Comparison of ENCODE assay signal across 25 cellular contexts in the genomic region with DNA sequence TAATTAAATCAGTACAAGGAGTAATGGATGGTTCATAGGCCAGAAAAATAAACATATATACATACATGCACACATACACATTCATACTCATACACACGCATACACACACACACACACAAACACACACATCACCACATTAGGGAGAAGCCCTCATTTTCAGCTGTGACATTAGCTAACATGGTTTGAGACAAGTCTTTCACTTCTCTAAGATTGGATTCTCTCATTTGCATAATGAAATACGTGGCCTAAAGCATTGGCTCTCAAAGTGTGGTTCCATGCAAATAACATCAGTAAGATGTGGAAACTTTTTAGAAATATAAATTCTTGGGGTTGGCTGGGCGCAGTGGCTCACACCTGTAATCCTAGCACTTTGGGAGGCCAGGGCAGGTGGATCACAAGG.
DNase-seq lines count a peak whose midpoint lies in the region; ATAC-seq, FAIRE-seq and TF ChIP-seq lines count a peak whose summit lies in the region.
"Had no signal": no experiment of that assay in that cellular context is flagged by ENCODE, and none has a peak within 500 bp of the region (broad histone marks: within the 10 kb centered on the region; RNA-seq: fewer than 3 reads in every experiment).

No MANE protein-coding gene starts in this region.

- H4K20me1 ChIP-seq in Karpas-422 (ENCODE audit: insufficient read depth, low read depth, low read length) (no peaks in the 10 kb centered on the region), GM12878 (ENCODE audit: control insufficient read depth, insufficient read depth) (no peaks in the 10 kb centered on the region)
- H4K20me1 ChIP-seq: BLaER1 had no signal

- no peak for TF ChIP-seq RAD21 in GM12878 (IDR thresholded peaks at IDR 0.05; ENCODE audit: insufficient read depth, low read depth, low read length)

- POLR2A ChIA-PET in GM12878 (lab: Charles Lee) = no interaction called here

- DNase-seq in Karpas-422 (peak; percentile 42), GM12878 (ENCODE audit: low read depth, low spot score) (no peak), mucosa of gallbladder (ENCODE audit: low spot score) (no peak), heart right ventricle (no peak), iPS-NIHi11 (ENCODE audit: low spot score) (no peak)
- DNase-seq: 8988T; ACHN; BE2C; C1 segment of cervical spinal cord; CD4-positive, alpha-beta memory T cell; CD4-positive, CD25-positive, alpha-beta regulatory T cell; CD8-positive, alpha-beta memory T cell; COR-L47; DMS 273 treated with DMSO at 0.1 percent for 48 hours; DMS153; DMS53; DMS79; DND-41; EL; GDM1 had no signal

- 0 out of 2 replicates have a peak, but pooled peaks cover 3% of the 10 kb centered on the region for H3K9me3 ChIP-seq in Karpas-422 (ENCODE audit: low read length)
- H3K9me3 ChIP-seq in GM12878 (replicated peaks; ENCODE audit: control insufficient read depth, insufficient read depth, low read length) = no peaks in the 10 kb centered on the region
- H3K9me3 ChIP-seq in heart right ventricle = no peaks in the 10 kb centered on the region
- H3K9me3 ChIP-seq: BE2C, BLaER1 had no signal

- WGBS in GM12878 (ENCODE audit: insufficient coverage, insufficient replicate concordance, low lambda C conversion rate, missing lambda C conversion rate) = 21% methylated on average over 3 of the region's 3 CpGs
- WGBS in heart right ventricle, 2 donors = 87 to 90% methylated on average over 3 of the region's 3 CpGs

- FAIRE-seq in GM12878 (lab: Jason Lieb, UNC) = no peak
- FAIRE-seq: A204.1, GM12891, GM18507 had no signal

- no peak for TF ChIP-seq POLR2A in GM12878 (IDR thresholded peaks at IDR 0.05; ENCODE audit: low read depth, low read length)

- H3K9ac ChIP-seq in Karpas-422 (ENCODE audit: low read length) = no peak overlapping the region
- no peak overlapping the region for H3K9ac ChIP-seq in GM12878 (ENCODE audit: control insufficient read depth, insufficient read depth, low read length)
- H3K9ac ChIP-seq: BLaER1 had no signal

- peaks cover 3% of the 10 kb centered on the region; the same call in 1 of the 2 replicates for H3K9me2 ChIP-seq in Karpas-422 (replicated peaks; ENCODE audit: insufficient read depth, low read length)

- H3K4me2 ChIP-seq in Karpas-422 (ENCODE audit: low read depth, low read length, poor library complexity, severe bottlenecking) = no peak overlapping the region
- no peak overlapping the region for H3K4me2 ChIP-seq in GM12878 (ENCODE audit: control insufficient read depth, insufficient read depth)
- H3K4me2 ChIP-seq: BLaER1 had no signal

- CTCF ChIA-PET in GM12878 (lab: Yijun Ruan, JAX) = interaction anchor here (0.6 kb wide), 1 partner anchor 22 kb away, joined by 3 read pairs; no protein-coding TSS in a partner anchor

- peaks cover 4% of the 10 kb centered on the region for H3K4me1 ChIP-seq in Karpas-422 (ENCODE audit: low read length)
- H3K4me1 ChIP-seq in GM12878 (ENCODE audit: control insufficient read depth, insufficient read depth, low read length) = no peaks in the 10 kb centered on the region
- no peaks in the 10 kb centered on the region for H3K4me1 ChIP-seq in heart right ventricle
- H3K4me1 ChIP-seq: BE2C, BLaER1 had no signal

- H3K27me3 ChIP-seq in Karpas-422 (ENCODE audit: low read length) (no peaks in the 10 kb centered on the region), GM12878 (replicated peaks in 1 of 2; ENCODE audit: control insufficient read depth in 2 of 2, insufficient read depth in 2 of 2, low read length in 1 of 2) (no peaks in the 10 kb centered on the region), heart right ventricle (no peaks in the 10 kb centered on the region)
- H3K27me3 ChIP-seq: BE2C, BLaER1 had no signal

- no peaks in the 10 kb centered on the region for H3K79me2 ChIP-seq in Karpas-422 (ENCODE audit: low read length)
- H3K79me2 ChIP-seq in GM12878 (ENCODE audit: control insufficient read depth, insufficient read depth, low read length) = no peaks in the 10 kb centered on the region

- intact Hi-C loops in GM12878 (cut with micrococcal nuclease; ENCODE audit: unreplicated experiment) (no loop called here), heart right ventricle (cut with DNase I) (no loop called here)

- H3K27ac ChIP-seq in Karpas-422 (ENCODE audit: low read length) = no peak overlapping the region
- no peak overlapping the region for H3K27ac ChIP-seq in GM12878 (ENCODE audit: control insufficient read depth, insufficient read depth)
- no peak overlapping the region for H3K27ac ChIP-seq in heart right ventricle
- H3K27ac ChIP-seq: BLaER1 had no signal

- in situ Hi-C loops in GM12878 (cut with MboI) = no loop called here

- H3K4me3 ChIP-seq in Karpas-422 (ENCODE audit: low read length) (no peak overlapping the region), GM12878 (no peak overlapping the region), heart right ventricle (no peak overlapping the region)
- H3K4me3 ChIP-seq: BLaER1 had no signal

- RAD21 ChIA-PET in GM12878 (lab: Charles Lee; ENCODE audit: unreplicated experiment) = no interaction called here

- ATAC-seq in GM19395 (IDR thresholded peaks at IDR 0.05; ENCODE audit: unreplicated experiment) (peak; percentile 54), GM12878 (peak; percentile 43), heart right ventricle (no peak)

- BruUV-seq in GM12878 (replicated peaks; lab: Mats Ljungman, UMichigan) = no TSS peak

- H2AFZ ChIP-seq in Karpas-422 (ENCODE audit: low read length) (no peak overlapping the region), GM12878 (ENCODE audit: control insufficient read depth, low read depth, low read length) (no peak overlapping the region)

- TF ChIP-seq EP300 in GM12878 (IDR thresholded peaks at IDR 0.05; ENCODE audit: borderline replicate concordance in 1 of 2, control insufficient read depth in 1 of 2, low read depth in 2 of 2, low read length in 2 of 2) = no peak

- TF ChIP-seq CTCF in GM12878 (IDR thresholded peaks at IDR 0.05 in 2 of 3, conservative IDR thresholded peaks at IDR 0.05 in 1 of 3; ENCODE audit: control insufficient read depth in 2 of 3, extremely low read depth in 1 of 3, insufficient read depth in 1 of 3, low read depth in 3 of 3, low read length in 3 of 3) = no peak
- no peak for TF ChIP-seq CTCF in heart right ventricle (IDR thresholded peaks at IDR 0.05)

- H3K36me3 ChIP-seq in Karpas-422 (ENCODE audit: insufficient read depth, low read length) = no peaks in the 10 kb centered on the region
- no peaks in the 10 kb centered on the region for H3K36me3 ChIP-seq in GM12878 (ENCODE audit: control insufficient read depth in 2 of 2, insufficient read depth in 2 of 2, low read length in 1 of 2)
- H3K36me3 ChIP-seq in heart right ventricle = no peaks in the 10 kb centered on the region
- H3K36me3 ChIP-seq: BE2C, BLaER1 had no signal

- SMC1A ChIA-PET in GM12878 (lab: Charles Lee; ENCODE audit: uncharacterized antibody, unreplicated experiment) = no interaction called here

TF ChIP-seq in GM12878, 131 proteins besides CTCF, POLR2A, EP300 and RAD21 (continues in another document):
- TF ChIP-seq, protein P1, sequence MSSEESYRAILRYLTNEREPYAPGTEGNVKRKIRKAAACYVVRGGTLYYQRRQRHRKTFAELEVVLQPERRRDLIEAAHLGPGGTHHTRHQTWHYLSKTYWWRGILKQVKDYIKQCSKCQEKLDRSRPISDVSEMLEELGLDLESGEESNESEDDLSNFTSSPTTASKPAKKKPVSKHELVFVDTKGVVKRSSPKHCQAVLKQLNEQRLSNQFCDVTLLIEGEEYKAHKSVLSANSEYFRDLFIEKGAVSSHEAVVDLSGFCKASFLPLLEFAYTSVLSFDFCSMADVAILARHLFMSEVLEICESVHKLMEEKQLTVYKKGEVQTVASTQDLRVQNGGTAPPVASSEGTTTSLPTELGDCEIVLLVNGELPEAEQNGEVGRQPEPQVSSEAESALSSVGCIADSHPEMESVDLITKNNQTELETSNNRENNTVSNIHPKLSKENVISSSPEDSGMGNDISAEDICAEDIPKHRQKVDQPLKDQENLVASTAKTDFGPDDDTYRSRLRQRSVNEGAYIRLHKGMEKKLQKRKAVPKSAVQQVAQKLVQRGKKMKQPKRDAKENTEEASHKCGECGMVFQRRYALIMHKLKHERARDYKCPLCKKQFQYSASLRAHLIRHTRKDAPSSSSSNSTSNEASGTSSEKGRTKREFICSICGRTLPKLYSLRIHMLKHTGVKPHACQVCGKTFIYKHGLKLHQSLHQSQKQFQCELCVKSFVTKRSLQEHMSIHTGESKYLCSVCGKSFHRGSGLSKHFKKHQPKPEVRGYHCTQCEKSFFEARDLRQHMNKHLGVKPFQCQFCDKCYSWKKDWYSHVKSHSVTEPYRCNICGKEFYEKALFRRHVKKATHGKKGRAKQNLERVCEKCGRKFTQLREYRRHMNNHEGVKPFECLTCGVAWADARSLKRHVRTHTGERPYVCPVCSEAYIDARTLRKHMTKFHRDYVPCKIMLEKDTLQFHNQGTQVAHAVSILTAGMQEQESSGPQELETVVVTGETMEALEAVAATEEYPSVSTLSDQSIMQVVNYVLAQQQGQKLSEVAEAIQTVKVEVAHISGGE (CRISPR knock-in tag; IDR thresholded peaks at IDR 0.05) = no peak
- TF ChIP-seq SREBF1 (IDR thresholded peaks at IDR 0.05; ENCODE audit: low read length) (no peak), MTA3 (IDR thresholded peaks at IDR 0.05; ENCODE audit: borderline replicate concordance, low read length) (no peak), TCF7 (IDR thresholded peaks at IDR 0.05; ENCODE audit: borderline replicate concordance) (no peak), STAT1 (conservative IDR thresholded peaks at IDR 0.05) (no peak)
- TF ChIP-seq, protein P2, sequence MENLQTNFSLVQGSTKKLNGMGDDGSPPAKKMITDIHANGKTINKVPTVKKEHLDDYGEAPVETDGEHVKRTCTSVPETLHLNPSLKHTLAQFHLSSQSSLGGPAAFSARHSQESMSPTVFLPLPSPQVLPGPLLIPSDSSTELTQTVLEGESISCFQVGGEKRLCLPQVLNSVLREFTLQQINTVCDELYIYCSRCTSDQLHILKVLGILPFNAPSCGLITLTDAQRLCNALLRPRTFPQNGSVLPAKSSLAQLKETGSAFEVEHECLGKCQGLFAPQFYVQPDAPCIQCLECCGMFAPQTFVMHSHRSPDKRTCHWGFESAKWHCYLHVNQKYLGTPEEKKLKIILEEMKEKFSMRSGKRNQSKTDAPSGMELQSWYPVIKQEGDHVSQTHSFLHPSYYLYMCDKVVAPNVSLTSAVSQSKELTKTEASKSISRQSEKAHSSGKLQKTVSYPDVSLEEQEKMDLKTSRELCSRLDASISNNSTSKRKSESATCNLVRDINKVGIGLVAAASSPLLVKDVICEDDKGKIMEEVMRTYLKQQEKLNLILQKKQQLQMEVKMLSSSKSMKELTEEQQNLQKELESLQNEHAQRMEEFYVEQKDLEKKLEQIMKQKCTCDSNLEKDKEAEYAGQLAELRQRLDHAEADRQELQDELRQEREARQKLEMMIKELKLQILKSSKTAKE (IDR thresholded peaks at IDR 0.05; ENCODE audit: low read depth, poor library complexity, severe bottlenecking) = no peak

Comparison
In these comparisons a context has a peak if more than half of its experiments do, and no peak if none do; other contexts are left out.
1. ATAC-seq: peak in GM19395 (single experiment) and GM12878 (single experiment); none in heart right ventricle (0 of 8).